Comparison of ENCODE assay signal across 8 cellular contexts in genomic region chr14:81170829-81171195, GRCh38. TPM values are rescaled to one million over a fixed set of nuclear protein-coding genes. Genes with fewer than 3 reads are reported as not detected.
A peak's percentile ranks its signal among the peaks of the same experiment; 100 is the strongest.
DNase-seq lines count a peak whose midpoint lies in the region; FAIRE-seq and TF ChIP-seq lines count a peak whose summit lies in the region.

No MANE protein-coding gene starts in this region.

- TF ChIP-seq POLR2A in endothelial cell of umbilical vein (IDR thresholded peaks at IDR 0.05; ENCODE audit: low read depth, low read length), result no peak

- intact Hi-C loops in endothelial cell of umbilical vein (cut with micrococcal nuclease), result loop anchor here (1.0 to 5.0 kb wide), 6 partner anchors 48 to 1115 kb away; partner anchors contain the start of gene CEP128

- H3K4me3 ChIP-seq in endothelial cell of umbilical vein (replicated peaks in 1 of 3; ENCODE audit: insufficient read depth in 1 of 3, low read depth in 1 of 3, low read length in 3 of 3), result peak overlapping the region in 1 of 3 experiments; percentile 72
- H3K4me3 ChIP-seq in rectal smooth muscle tissue (ENCODE audit: low read length), result peak overlapping the region; percentile 70

- DNase-seq in RWPE1 (ENCODE audit: low spot score) (no peak), endothelial cell of umbilical vein (ENCODE audit: low read depth, low spot score) (no peak), NCI-H82 (lab: John Stamatoyannopoulos, UW) (no peak), medulla oblongata (ENCODE audit: extremely low spot score) (no peak), NCI-H345 treated with DMSO at 0.1 percent for 48 hours (lab: John Stamatoyannopoulos, UW; ENCODE audit: unreplicated experiment) (no peak)
- no peak for DNase-seq in activated effector memory CD4-positive, alpha-beta T cell treated with Interleukin-2 at 50 U/mL for 16 hours

- no peaks in the 10 kb centered on the region for H3K79me2 ChIP-seq in endothelial cell of umbilical vein (ENCODE audit: control insufficient read depth, insufficient read depth, low read length)

- FAIRE-seq in endothelial cell of umbilical vein (lab: Jason Lieb, UNC), result no peak

- TSS peak; percentile 92 for BruUV-seq in endothelial cell of umbilical vein (replicated peaks; lab: Mats Ljungman, UMichigan)

- H3K9ac ChIP-seq in ES-I3 (ENCODE audit: low read depth, low read length) (peak overlapping the region; percentile 69; the same call in 1 of the 2 replicates), endothelial cell of umbilical vein (replicated peaks; ENCODE audit: extremely low read depth, insufficient read depth, low read length) (no peak overlapping the region), rectal smooth muscle tissue (ENCODE audit: low read length) (no peak overlapping the region)

- H3K27ac ChIP-seq in RWPE1 (peak overlapping the region; percentile 91), endothelial cell of umbilical vein (ENCODE audit: insufficient read depth, low read depth, low read length) (no peak overlapping the region), rectal smooth muscle tissue (ENCODE audit: low read depth, low read length) (peak overlapping the region; percentile 97)

- CTCF ChIA-PET in RWPE1 (lab: Yijun Ruan, JAX) (interaction anchor here (0.7 to 1.3 kb wide), 3 partner anchors 15 to 174 kb away, joined by 3 to 6 read pairs (median 3); no protein-coding TSS in a partner anchor), endothelial cell of umbilical vein (lab: Charles Lee) (interaction anchor here (0.6 to 3.6 kb wide), 13 partner anchors 9 to 1115 kb away, joined by 3 to 36 read pairs (median 4); partner anchors contain the start of gene TSHR)

- no peaks in the 10 kb centered on the region for H4K20me1 ChIP-seq in endothelial cell of umbilical vein (replicated peaks; ENCODE audit: control insufficient read depth, extremely low read depth, insufficient read depth, low read length)

- no peaks in the 10 kb centered on the region for H3K9me1 ChIP-seq in endothelial cell of umbilical vein (replicated peaks; ENCODE audit: control insufficient read depth, extremely low read depth, insufficient read depth, low read length)

- H3K9me3 ChIP-seq in ES-I3 (ENCODE audit: control insufficient read depth, insufficient read depth, low read length) (no peaks in the 10 kb centered on the region), endothelial cell of umbilical vein (replicated peaks; ENCODE audit: control insufficient read depth, insufficient read depth, low read length) (no peaks in the 10 kb centered on the region)

- H3K36me3 ChIP-seq in ES-I3 (ENCODE audit: insufficient read depth, low read length) (no peaks in the 10 kb centered on the region), endothelial cell of umbilical vein (ENCODE audit: control insufficient read depth in 2 of 2, extremely low read depth in 1 of 2, insufficient read depth in 2 of 2, low read length in 2 of 2) (no peaks in the 10 kb centered on the region), rectal smooth muscle tissue (ENCODE audit: control insufficient read depth, insufficient read depth, low read length) (no peaks in the 10 kb centered on the region)

- no peak overlapping the region for H3K4me2 ChIP-seq in endothelial cell of umbilical vein (ENCODE audit: insufficient read depth, low read length)

- H3K27me3 ChIP-seq in endothelial cell of umbilical vein (ENCODE audit: control insufficient read depth in 2 of 2, insufficient read depth in 2 of 2, low read length in 2 of 2) (no peaks in the 10 kb centered on the region), rectal smooth muscle tissue (ENCODE audit: control insufficient read depth, insufficient read depth, low read length) (no peaks in the 10 kb centered on the region)

- H2AFZ ChIP-seq in endothelial cell of umbilical vein (ENCODE audit: low read depth, low read length), result no peak overlapping the region

- peak; percentile 52 for TF ChIP-seq CTCF in RWPE1 (conservative IDR thresholded peaks at IDR 0.05; ENCODE audit: low read depth)
- no peak for TF ChIP-seq CTCF in endothelial cell of umbilical vein (IDR thresholded peaks at IDR 0.05; ENCODE audit: extremely low read depth in 1 of 2, insufficient read depth in 1 of 2, low read depth in 1 of 2, low read length in 2 of 2)

- H3K4me1 ChIP-seq in ES-I3 (ENCODE audit: insufficient read depth, low read length), result peaks cover 3% of the 10 kb centered on the region; the same call in 1 of the 2 replicates
- H3K4me1 ChIP-seq in endothelial cell of umbilical vein (ENCODE audit: control insufficient read depth, extremely low read depth, insufficient read depth, low read length), result peaks cover 12% of the 10 kb centered on the region
- H3K4me1 ChIP-seq in rectal smooth muscle tissue (ENCODE audit: control insufficient read depth, insufficient read depth, low read length), result peaks cover 2% of the 10 kb centered on the region

- dilution Hi-C loops in endothelial cell of umbilical vein (cut with MboI; ENCODE audit: extremely low pct_ligation_motif_present, low sequenced_read_pairs), result no loop called here

- POLR2A ChIA-PET in RWPE1 (lab: Yijun Ruan, JAX; ENCODE audit: low non-redundant PET), result no interaction called here
- POLR2A ChIA-PET in endothelial cell of umbilical vein (lab: Charles Lee), result interaction anchor here (1.2 to 2.0 kb wide), 3 partner anchors 48 to 229 kb away, joined by 4 to 16 read pairs (median 11); partner anchors contain the start of genes CEP128 and GTF2A1

TF ChIP-seq in endothelial cell of umbilical vein, 7 proteins besides CTCF, POLR2A, EP300 and RAD21:
- no peak for TF ChIP-seq MYC (IDR thresholded peaks at IDR 0.05; ENCODE audit: low read depth, low read length)

RNA-seq across cellular contexts. Expression of gene GTF2A1, which starts 49.9 kb away (rescaled TPM):
- 32.1 and 33.4 TPM in 2 replicates for total RNA-seq in endothelial cell of umbilical vein
- 11.1 and 13.3 TPM in 2 replicates for polyA plus RNA-seq in endothelial cell of umbilical vein
- polyA plus RNA-seq in endothelial cell of umbilical vein (2011; cell fraction: cytosol; rRNA removed), result 11.2 and 11.6 TPM in 2 replicates
- polyA plus RNA-seq in endothelial cell of umbilical vein (2011; cell fraction: nucleus; rRNA removed), result 8.5 and 8.6 TPM in 2 replicates
- 12.4 and 15.7 TPM in 2 replicates for polyA plus RNA-seq in endothelial cell of umbilical vein (2012)
- 54.5 and 63.9 TPM in 2 replicates for polyA minus RNA-seq in endothelial cell of umbilical vein
- polyA minus RNA-seq in endothelial cell of umbilical vein (2011; cell fraction: cytosol; rRNA and poly(A)+ RNA removed), result 32.1 TPM
- 12.3 TPM in 2 replicates for polyA minus RNA-seq in endothelial cell of umbilical vein (2011; cell fraction: nucleus; rRNA and poly(A)+ RNA removed)
